In genomic region chr17:74836691-74837467, GRCh38 we compare ENCODE assay signal across 24 cellular contexts. TPM values are rescaled to one million over a fixed set of nuclear protein-coding genes. Genes with fewer than 3 reads are reported as not detected.
"Had no signal": no experiment of that assay in that cellular context is flagged by ENCODE, and none has a peak within 500 bp of the region (broad histone marks: within the 10 kb centered on the region; RNA-seq: fewer than 3 reads in every experiment).

No MANE protein-coding gene starts in this region.

- H3K36me3 ChIP-seq: pancreas, prostate gland had no signal

- H3K4me3 Mint-ChIP-seq: naive thymus-derived CD8-positive, alpha-beta T cell; stimulated activated effector memory CD8-positive, alpha-beta T cell treated with anti-CD3 and anti-CD28 coated beads, Interleukin-12 subunit alpha, Interleukin-12 subunit beta, amount 100 ng/mL, for 72 hours; stimulated activated naive CD8-positive, alpha-beta T cell treated with anti-CD3 and anti-CD28 coated beads, Interleukin-15, Interleukin-2, amounts not matched to agents 100 ng/mL and 50 ng/mL, for 24 hours had no signal

- ATAC-seq: gastrocnemius medialis; heart right ventricle; mucosa of descending colon; naive thymus-derived CD8-positive, alpha-beta T cell; pancreas; right lobe of liver; stimulated activated effector memory CD8-positive, alpha-beta T cell treated with anti-CD3 and anti-CD28 coated beads, Interleukin-12 subunit alpha, Interleukin-12 subunit beta, amount 100 ng/mL, for 72 hours; upper lobe of right lung had no signal

- H3K27ac Mint-ChIP-seq: naive thymus-derived CD8-positive, alpha-beta T cell; stimulated activated effector memory CD8-positive, alpha-beta T cell treated with anti-CD3 and anti-CD28 coated beads, Interleukin-12 subunit alpha, Interleukin-12 subunit beta, amount 100 ng/mL, for 72 hours; stimulated activated naive CD8-positive, alpha-beta T cell treated with anti-CD3 and anti-CD28 coated beads, Interleukin-15, Interleukin-2, amounts not matched to agents 100 ng/mL and 50 ng/mL, for 24 hours had no signal

- H3K9me3 ChIP-seq: esophagus muscularis mucosa, gastrocnemius medialis, heart right ventricle, mucosa of descending colon, pancreas, prostate gland, right lobe of liver, tibial artery, upper lobe of right lung, vagina had no signal

- H3K4me3 ChIP-seq: esophagus muscularis mucosa, gastrocnemius medialis, heart right ventricle, mucosa of descending colon, pancreas, prostate gland, right lobe of liver, tibial artery, upper lobe of right lung, vagina had no signal

- DNase-seq: cortex of kidney; effector memory CD4-positive, alpha-beta T cell; gastrocnemius medialis; heart right ventricle; kidney glomerular epithelial cell; mesendoderm; mucosa of descending colon; naive thymus-derived CD8-positive, alpha-beta T cell; right lobe of liver; stimulated activated CD4-positive, alpha-beta T cell treated with anti-CD3 and anti-CD28 coated beads, Interleukin-4, amount 100 ng/mL, for 1 hour; stimulated activated CD8-positive, alpha-beta memory T cell treated with anti-CD3 and anti-CD28 coated beads, Interleukin-4, amount 100 ng/mL, for 48 hours; tibial artery; upper lobe of right lung had no signal

- H3K27ac ChIP-seq: epithelial cell of prostate, esophagus muscularis mucosa, gastrocnemius medialis, heart right ventricle, pancreas, prostate gland, right lobe of liver, tibial artery, upper lobe of right lung, vagina had no signal

- H3K27me3 ChIP-seq: esophagus muscularis mucosa, heart right ventricle, pancreas, right lobe of liver, tibial artery, upper lobe of right lung, vagina had no signal

- H3K9me3 Mint-ChIP-seq: naive thymus-derived CD8-positive, alpha-beta T cell; stimulated activated effector memory CD8-positive, alpha-beta T cell treated with anti-CD3 and anti-CD28 coated beads, Interleukin-12 subunit alpha, Interleukin-12 subunit beta, amount 100 ng/mL, for 72 hours; stimulated activated naive CD8-positive, alpha-beta T cell treated with anti-CD3 and anti-CD28 coated beads, Interleukin-15, Interleukin-2, amounts not matched to agents 100 ng/mL and 50 ng/mL, for 24 hours had no signal

- H3K4me1 ChIP-seq: pancreas, prostate gland, right lobe of liver had no signal

RNA-seq across cellular contexts. Expression of gene GRIN2C, which starts 22.8 kb away (rescaled TPM):
- total RNA-seq: upper lobe of right lung, vagina had no signal

RNA-seq across cellular contexts. Expression of gene FADS6, which starts 56.6 kb away (rescaled TPM):
- total RNA-seq: fibroblast of villous mesenchyme; gastrocnemius medialis; heart right ventricle; lung microvascular endothelial cell; naive thymus-derived CD8-positive, alpha-beta T cell; prostate gland; renal cortical epithelial cell; upper lobe of right lung had no signal
- polyA plus RNA-seq: heart right ventricle; naive thymus-derived CD8-positive, alpha-beta T cell; neural cell had no signal
